Comparison of ENCODE assay signal across 12 cellular contexts in genomic region chr3:43291546-43291945, GRCh38. TPM values are rescaled to one million over a fixed set of nuclear protein-coding genes. Genes with fewer than 3 reads are reported as not detected.
DNase-seq lines count a peak whose midpoint lies in the region; ATAC-seq and TF ChIP-seq lines count a peak whose summit lies in the region.
"Had no signal": no experiment of that assay in that cellular context is flagged by ENCODE, and none has a peak within 500 bp of the region (broad histone marks: within the 10 kb centered on the region; RNA-seq: fewer than 3 reads in every experiment).

No MANE protein-coding gene starts in this region.

- peak overlapping the region in 3 of 4 donors; percentile 29 to 86 (median 39) for H3K27ac ChIP-seq in esophagus muscularis mucosa (replicated peaks in 1 of 4)

- POLR2A ChIA-PET in T-cell (lab: Charles Lee), result interaction anchor here in 1 of 2 donors (0.5 kb wide), 1 partner anchor 58 kb away, joined by 3 read pairs; no protein-coding TSS in a partner anchor

- TF ChIP-seq EP300 in esophagus muscularis mucosa (IDR thresholded peaks at IDR 0.05), result no peak

- no peaks in the 10 kb centered on the region for H3K9me3 ChIP-seq in esophagus muscularis mucosa

- peak overlapping the region; percentile 76 for H3K27ac Mint-ChIP-seq in activated CD8-positive, alpha-beta memory T cell treated with anti-CD3 and anti-CD28 coated beads, Interleukin-2, amount 10 ng/mL, durations not matched to agents 7 days and 5 days
- H3K27ac Mint-ChIP-seq in T-cell, result peak overlapping the region; percentile 98
- peak overlapping the region in 1 of 2 donors; percentile 63 for H3K27ac Mint-ChIP-seq in stimulated activated naive CD8-positive, alpha-beta T cell treated with anti-CD3 and anti-CD28 coated beads, Interleukin-15, amount 100 ng/mL, for 72 hours

- H3K27me3 Mint-ChIP-seq in activated CD8-positive, alpha-beta memory T cell treated with anti-CD3 and anti-CD28 coated beads, Interleukin-2, amount 10 ng/mL, durations not matched to agents 7 days and 5 days, result no peaks in the 10 kb centered on the region
- H3K27me3 Mint-ChIP-seq in T-cell, result no peaks in the 10 kb centered on the region
- H3K27me3 Mint-ChIP-seq in stimulated activated naive CD8-positive, alpha-beta T cell treated with anti-CD3 and anti-CD28 coated beads, Interleukin-15, amount 100 ng/mL, for 72 hours, result no peaks in the 10 kb centered on the region

- intact Hi-C loops in esophagus muscularis mucosa (cut with DNase I), result no loop called here

- 86% methylated on average over 1 of the region's 1 CpG for WGBS in esophagus muscularis mucosa

- no peak for TF ChIP-seq CTCF in esophagus muscularis mucosa (IDR thresholded peaks at IDR 0.05)

- peaks cover 73 to 95% (median 88%) of the 10 kb centered on the region in 4 donors for H3K4me1 ChIP-seq in esophagus muscularis mucosa

- peak overlapping the region in 2 of 4 donors; percentile 3 to 9 for H3K4me3 ChIP-seq in esophagus muscularis mucosa

- peaks cover 71% of the 10 kb centered on the region for H3K4me1 Mint-ChIP-seq in activated CD8-positive, alpha-beta memory T cell treated with anti-CD3 and anti-CD28 coated beads, Interleukin-2, amount 10 ng/mL, durations not matched to agents 7 days and 5 days
- peaks cover 78 to 81% (median 79%) of the 10 kb centered on the region in 3 donors for H3K4me1 Mint-ChIP-seq in T-cell
- H3K4me1 Mint-ChIP-seq in stimulated activated naive CD8-positive, alpha-beta T cell treated with anti-CD3 and anti-CD28 coated beads, Interleukin-15, amount 100 ng/mL, for 72 hours, result peaks cover 73% of the 10 kb centered on the region

- no peaks in the 10 kb centered on the region for H3K36me3 ChIP-seq in esophagus muscularis mucosa

- no peak for ATAC-seq in activated CD8-positive, alpha-beta memory T cell treated with anti-CD3 and anti-CD28 coated beads, Interleukin-2, amount 10 ng/mL, durations not matched to agents 7 days and 5 days
- no peak for ATAC-seq in T-cell (replicated peaks in 1 of 4)
- ATAC-seq in stimulated activated naive CD8-positive, alpha-beta T cell treated with anti-CD3 and anti-CD28 coated beads, Interleukin-15, amount 100 ng/mL, for 72 hours, result no peak

- H3K4me3 Mint-ChIP-seq in activated CD8-positive, alpha-beta memory T cell treated with anti-CD3 and anti-CD28 coated beads, Interleukin-2, amount 10 ng/mL, durations not matched to agents 7 days and 5 days, result peak overlapping the region; percentile 99
- H3K4me3 Mint-ChIP-seq in T-cell, result peak overlapping the region; percentile 91 to 98 (median 96)
- peak overlapping the region; percentile 82 to 93 for H3K4me3 Mint-ChIP-seq in stimulated activated naive CD8-positive, alpha-beta T cell treated with anti-CD3 and anti-CD28 coated beads, Interleukin-15, amount 100 ng/mL, for 72 hours

- DNase-seq in activated CD8-positive, alpha-beta memory T cell treated with anti-CD3 and anti-CD28 coated beads, Interleukin-2, amount 10 ng/mL, durations not matched to agents 7 days and 5 days, result no peak
- no peak for DNase-seq in activated CD8-positive, alpha-beta memory T cell treated with anti-CD3 and anti-CD28 coated beads for 24 hours
- no peak for DNase-seq in T-cell
- DNase-seq in esophagus muscularis mucosa (ENCODE audit: extremely low spot score), result no peak
- DNase-seq in stimulated activated naive CD8-positive, alpha-beta T cell treated with anti-CD3 and anti-CD28 coated beads, Interleukin-15, amount 100 ng/mL, for 72 hours, result no peak
- DNase-seq in UCSD-AML1 (lab: John Stamatoyannopoulos, UW; ENCODE audit: unreplicated experiment), result no peak
- DNase-seq in NCI-H345 treated with DMSO at 0.1 percent for 48 hours (lab: John Stamatoyannopoulos, UW; ENCODE audit: unreplicated experiment), result no peak
- DNase-seq in NCI-H2081 treated with DMSO at 0.1 percent for 48 hours (lab: John Stamatoyannopoulos, UW), result no peak
- DNase-seq: activated CD4-positive, alpha-beta T cell treated with anti-CD3 and anti-CD28 coated beads for 4 hours; kidney glomerular epithelial cell; NCI-H345; SHP77 had no signal

- H3K36me3 Mint-ChIP-seq in activated CD8-positive, alpha-beta memory T cell treated with anti-CD3 and anti-CD28 coated beads, Interleukin-2, amount 10 ng/mL, durations not matched to agents 7 days and 5 days, result peaks cover 28% of the 10 kb centered on the region
- H3K36me3 Mint-ChIP-seq in T-cell, result peaks cover 14% of the 10 kb centered on the region

- no peaks in the 10 kb centered on the region for H3K9me3 Mint-ChIP-seq in activated CD8-positive, alpha-beta memory T cell treated with anti-CD3 and anti-CD28 coated beads, Interleukin-2, amount 10 ng/mL, durations not matched to agents 7 days and 5 days (ENCODE audit: low read depth)
- H3K9me3 Mint-ChIP-seq in T-cell, result no peaks in the 10 kb centered on the region
- no peaks in the 10 kb centered on the region for H3K9me3 Mint-ChIP-seq in stimulated activated naive CD8-positive, alpha-beta T cell treated with anti-CD3 and anti-CD28 coated beads, Interleukin-15, amount 100 ng/mL, for 72 hours

- no peaks in the 10 kb centered on the region for H3K27me3 ChIP-seq in esophagus muscularis mucosa

- CTCF ChIA-PET in activated CD8-positive, alpha-beta memory T cell treated with anti-CD3 and anti-CD28 coated beads, Interleukin-2, amount 10 ng/mL, durations not matched to agents 7 days and 5 days (lab: Charles Lee), result interaction anchor here (4.7 kb wide), 1 partner anchor 9 kb away, joined by 21 read pairs; no protein-coding TSS in a partner anchor
- CTCF ChIA-PET in T-cell (lab: Charles Lee), result interaction anchor here in 1 of 2 donors (0.7 to 1.3 kb wide), 3 partner anchors 29 to 129 kb away, joined by 3 to 5 read pairs (median 4); no protein-coding TSS in a partner anchor

- no peak for TF ChIP-seq POLR2A in esophagus muscularis mucosa (IDR thresholded peaks at IDR 0.05; ENCODE audit: low read depth)

RNA-seq across cellular contexts. Expression of gene SNRK, which starts 5.2 kb away (rescaled TPM):
- total RNA-seq in activated CD8-positive, alpha-beta memory T cell treated with anti-CD3 and anti-CD28 coated beads, Interleukin-2, amount 10 ng/mL, durations not matched to agents 7 days and 5 days, result 10 to 100 TPM; 47.7 to 57.2 TPM
- total RNA-seq in T-cell, result 100 to 1,000 TPM in 3 of 5 donors, 10 to 100 TPM in 2; 88.1 to 165 (median 107) TPM
- 10 to 100 TPM; 30.7 to 50.4 (median 45.8) TPM for total RNA-seq in esophagus muscularis mucosa
